Comparison of ENCODE assay signal across 8 cellular contexts in the genomic region with DNA sequence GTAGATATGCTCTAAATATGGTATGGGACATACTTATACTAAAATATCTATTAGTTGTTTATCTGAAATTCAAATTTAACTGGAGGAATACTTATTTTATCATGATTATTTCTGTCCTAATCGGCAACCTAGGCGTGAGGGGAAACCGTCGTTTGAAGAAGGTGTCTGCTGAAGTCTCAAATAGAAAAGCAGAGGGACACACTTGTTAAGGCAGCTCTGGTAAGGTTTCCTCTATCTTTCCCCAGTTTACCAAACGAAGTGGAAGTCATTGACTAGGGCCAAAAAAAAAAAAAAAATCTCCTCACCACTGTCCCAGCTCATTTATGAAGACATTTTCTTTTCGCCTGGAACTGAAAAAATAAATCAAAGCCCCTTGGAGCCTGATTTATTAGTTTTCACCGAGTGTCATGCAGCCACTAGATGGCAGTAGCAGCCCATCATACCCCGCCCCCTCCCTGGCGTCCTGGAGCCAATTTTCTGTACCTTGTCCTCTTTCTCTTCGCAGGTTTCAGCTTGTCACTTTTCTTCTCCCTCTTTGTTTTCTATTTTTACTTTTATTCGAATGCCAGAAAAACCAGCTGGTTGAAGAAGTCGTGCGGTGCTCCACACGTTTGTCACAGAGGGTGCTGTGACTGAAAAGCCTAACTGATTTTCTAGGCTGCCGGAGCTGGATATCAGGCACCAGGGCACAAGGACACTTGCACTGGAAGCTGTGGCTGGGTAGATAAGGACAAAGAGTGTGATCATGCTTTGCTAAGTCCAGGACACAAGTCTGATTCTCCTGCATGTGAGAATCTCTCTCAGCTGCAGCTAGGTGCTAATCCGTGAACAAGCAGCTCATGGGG.
DNase-seq lines count a peak whose midpoint lies in the region; ATAC-seq and TF ChIP-seq lines count a peak whose summit lies in the region.

No MANE protein-coding gene starts in this region.

- DNase-seq in ELF-1 (ENCODE audit: low read depth, low spot score), result peak; percentile 82
- peak; percentile 79 for DNase-seq in GM23338 (ENCODE audit: low spot score)
- peak; percentile 50 to 63 for DNase-seq in Kasumi-1 (lab: John Stamatoyannopoulos, UW)
- DNase-seq in Panc1 (ENCODE audit: low read depth, low spot score), result peak; percentile 18
- peak; percentile 5 for DNase-seq in activated T-helper 1 cell treated with anti-CD3 and anti-CD28 coated beads, Interleukin-12 subunit alpha, Interleukin-12 subunit beta, Interleukin-2, Interleukin-4 antibody, amounts not matched to agents 30 ng/mL and 10 ng/mL and 1 ng/mL, durations not matched to agents 14 hours and 24 hours and 36 hours (ENCODE audit: low spot score)
- DNase-seq in foreskin fibroblast, result peak; percentile 3 to 61
- DNase-seq in osteoblast (ENCODE audit: insufficient read length, low spot score, missing footprints), result peak; percentile 85
- DNase-seq in upper lobe of right lung, result peak; percentile 69

- H3K27ac Mint-ChIP-seq in GM23338, result no peak overlapping the region
- no peak overlapping the region for H3K27ac Mint-ChIP-seq in activated T-helper 1 cell treated with anti-CD3 and anti-CD28 coated beads, Interleukin-12 subunit alpha, Interleukin-12 subunit beta, Interleukin-2, Interleukin-4 antibody, amounts not matched to agents 30 ng/mL and 10 ng/mL and 1 ng/mL, durations not matched to agents 14 hours and 24 hours and 36 hours

- no peaks in the 10 kb centered on the region for H3K9me3 Mint-ChIP-seq in GM23338
- no peaks in the 10 kb centered on the region for H3K9me3 Mint-ChIP-seq in activated T-helper 1 cell treated with anti-CD3 and anti-CD28 coated beads, Interleukin-12 subunit alpha, Interleukin-12 subunit beta, Interleukin-2, Interleukin-4 antibody, amounts not matched to agents 30 ng/mL and 10 ng/mL and 1 ng/mL, durations not matched to agents 14 hours and 24 hours and 36 hours

- H3K27me3 ChIP-seq in GM23338 (ENCODE audit: insufficient read depth) (no peaks in the 10 kb centered on the region), Panc1 (ENCODE audit: control insufficient read depth, insufficient read depth, low read length) (no peaks in the 10 kb centered on the region), osteoblast (ENCODE audit: insufficient read depth, low read length) (no peaks in the 10 kb centered on the region), upper lobe of right lung (no peaks in the 10 kb centered on the region)

- H3K27ac ChIP-seq in GM23338 (ENCODE audit: low read depth) (no peak overlapping the region), Panc1 (ENCODE audit: low read length) (no peak overlapping the region), osteoblast (ENCODE audit: low read depth, low read length) (no peak overlapping the region), upper lobe of right lung (no peak overlapping the region)

- H3K36me3 ChIP-seq in GM23338 (ENCODE audit: insufficient read depth), result no peaks in the 10 kb centered on the region
- H3K36me3 ChIP-seq in Panc1 (ENCODE audit: control insufficient read depth, insufficient read depth, low read length), result no peaks in the 10 kb centered on the region
- H3K36me3 ChIP-seq in osteoblast (ENCODE audit: insufficient read depth, low read length), result no peaks in the 10 kb centered on the region
- H3K36me3 ChIP-seq in upper lobe of right lung, result no peaks in the 10 kb centered on the region

- H3K9me2 ChIP-seq in GM23338 (ENCODE audit: insufficient read depth), result no peaks in the 10 kb centered on the region

- ATAC-seq in GM23338 (peak; percentile 93), Panc1 (peak; percentile 84), upper lobe of right lung (peak; percentile 88)

- H3K4me3 ChIP-seq in GM23338 (no peak overlapping the region), Panc1 (ENCODE audit: low read depth in 2 of 2, low read length in 2 of 2) (peak overlapping the region; percentile 7 to 28; a peak in 1 of 4 replicates), foreskin fibroblast (ENCODE audit: low read depth in 1 of 2, low read length in 2 of 2) (no peak overlapping the region), osteoblast (ENCODE audit: insufficient read depth, low read length) (no peak overlapping the region), upper lobe of right lung (peak overlapping the region; percentile 19)

- H3K4me2 ChIP-seq in GM23338 (no peak overlapping the region; the same call in 1 of the 2 replicates), osteoblast (ENCODE audit: insufficient read depth, low read length) (peak overlapping the region; percentile 30)

- peaks cover 11% of the 10 kb centered on the region; the same call in 1 of the 3 replicates for H3K4me1 Mint-ChIP-seq in GM23338
- H3K4me1 Mint-ChIP-seq in activated T-helper 1 cell treated with anti-CD3 and anti-CD28 coated beads, Interleukin-12 subunit alpha, Interleukin-12 subunit beta, Interleukin-2, Interleukin-4 antibody, amounts not matched to agents 30 ng/mL and 10 ng/mL and 1 ng/mL, durations not matched to agents 14 hours and 24 hours and 36 hours (ENCODE audit: low read depth), result no peaks in the 10 kb centered on the region

- POLR2A ChIA-PET in Panc1 (lab: Charles Lee), result no interaction called here

- H2AFZ ChIP-seq in GM23338 (peak overlapping the region; percentile 77), osteoblast (ENCODE audit: low read length) (no peak overlapping the region)

- intact Hi-C loops in Panc1 (cut with micrococcal nuclease; ENCODE audit: unreplicated experiment), result no loop called here
- intact Hi-C loops in activated T-helper 1 cell treated with anti-CD3 and anti-CD28 coated beads, Interleukin-12 subunit alpha, Interleukin-12 subunit beta, Interleukin-2, Interleukin-4 antibody, amounts not matched to agents 30 ng/mL and 10 ng/mL and 1 ng/mL, durations not matched to agents 14 hours and 24 hours and 36 hours (cut with micrococcal nuclease), result loop anchor here (1.0 kb wide), 1 partner anchor 444 kb away; no protein-coding TSS in a partner anchor
- intact Hi-C loops in upper lobe of right lung (cut with DNase I), result no loop called here

- CTCF ChIA-PET in Panc1 (lab: Charles Lee), result interaction anchor here (0.7 kb wide), 3 partner anchors 67 to 1319 kb away, joined by 3 to 5 read pairs (median 4); no protein-coding TSS in a partner anchor

- H3K9me3 ChIP-seq in Panc1 (ENCODE audit: control insufficient read depth, insufficient read depth, low read depth, low read length) (no peaks in the 10 kb centered on the region), osteoblast (ENCODE audit: low read depth, low read length) (no peaks in the 10 kb centered on the region), upper lobe of right lung (no peaks in the 10 kb centered on the region)

- in situ Hi-C loops in Panc1 (cut with HindIII; ENCODE audit: low pct_unique_long_range_greater_than_20kb, low sequenced_read_pairs), result no loop called here

- peaks cover 6% of the 10 kb centered on the region; the same call in 1 of the 2 replicates for H3K4me1 ChIP-seq in GM23338 (ENCODE audit: insufficient read depth)
- H3K4me1 ChIP-seq in Panc1 (ENCODE audit: control insufficient read depth, insufficient read depth, low read length), result 0 out of 2 replicates have a peak, but pooled peaks cover 3% of the 10 kb centered on the region
- no peaks in the 10 kb centered on the region for H3K4me1 ChIP-seq in osteoblast (ENCODE audit: insufficient read depth, low read length)
- H3K4me1 ChIP-seq in upper lobe of right lung, result no peaks in the 10 kb centered on the region

- H3K36me3 Mint-ChIP-seq in GM23338 (ENCODE audit: low read depth), result no peaks in the 10 kb centered on the region
- no peaks in the 10 kb centered on the region for H3K36me3 Mint-ChIP-seq in activated T-helper 1 cell treated with anti-CD3 and anti-CD28 coated beads, Interleukin-12 subunit alpha, Interleukin-12 subunit beta, Interleukin-2, Interleukin-4 antibody, amounts not matched to agents 30 ng/mL and 10 ng/mL and 1 ng/mL, durations not matched to agents 14 hours and 24 hours and 36 hours (ENCODE audit: low read depth)

- no peaks in the 10 kb centered on the region for H3K27me3 Mint-ChIP-seq in GM23338 (ENCODE audit: insufficient read depth, low read depth, poor library complexity)
- peaks cover 12% of the 10 kb centered on the region for H3K27me3 Mint-ChIP-seq in activated T-helper 1 cell treated with anti-CD3 and anti-CD28 coated beads, Interleukin-12 subunit alpha, Interleukin-12 subunit beta, Interleukin-2, Interleukin-4 antibody, amounts not matched to agents 30 ng/mL and 10 ng/mL and 1 ng/mL, durations not matched to agents 14 hours and 24 hours and 36 hours (ENCODE audit: insufficient read depth)

- no peak overlapping the region for H3K4me3 Mint-ChIP-seq in GM23338
- no peak overlapping the region for H3K4me3 Mint-ChIP-seq in activated T-helper 1 cell treated with anti-CD3 and anti-CD28 coated beads, Interleukin-12 subunit alpha, Interleukin-12 subunit beta, Interleukin-2, Interleukin-4 antibody, amounts not matched to agents 30 ng/mL and 10 ng/mL and 1 ng/mL, durations not matched to agents 14 hours and 24 hours and 36 hours

- peak; percentile 85 to 94 for TF ChIP-seq CTCF in GM23338 (conservative IDR thresholded peaks at IDR 0.05; ENCODE audit: low read depth in 2 of 2)
- TF ChIP-seq CTCF in Panc1 (IDR thresholded peaks at IDR 0.05), result peak; percentile 93
- TF ChIP-seq CTCF in foreskin fibroblast (IDR thresholded peaks at IDR 0.05; ENCODE audit: low read depth, low read length), result peak; percentile 85
- peak; percentile 94 for TF ChIP-seq CTCF in osteoblast (IDR thresholded peaks at IDR 0.05; ENCODE audit: extremely low read depth, low read depth, low read length)
- peak; percentile 79 for TF ChIP-seq CTCF in upper lobe of right lung (IDR thresholded peaks at IDR 0.05)

- H4K20me1 ChIP-seq in GM23338 (replicated peaks; ENCODE audit: insufficient read depth) (no peaks in the 10 kb centered on the region), osteoblast (ENCODE audit: insufficient read depth, low read length) (no peaks in the 10 kb centered on the region)

- H3F3A ChIP-seq in GM23338 (replicated peaks; ENCODE audit: low read depth), result no peaks in the 10 kb centered on the region

- BruUV-seq in Panc1 (replicated peaks; lab: Mats Ljungman, UMichigan), result no TSS peak

- no peaks in the 10 kb centered on the region for H3K79me2 ChIP-seq in GM23338 (replicated peaks; ENCODE audit: insufficient read depth)
- no peaks in the 10 kb centered on the region for H3K79me2 ChIP-seq in osteoblast (ENCODE audit: insufficient read depth, low read length)

TF ChIP-seq in GM23338, 12 proteins besides CTCF, POLR2A, EP300 and RAD21:
- no peak for TF ChIP-seq CREB1 (CRISPR knock-in tag; IDR thresholded peaks at IDR 0.05; ENCODE audit: low read depth)

Comparison
In these comparisons a context has a peak if more than half of its experiments do, and no peak if none do; other contexts are left out.
1. DNase-seq: peak in every context shown above with its lines; median percentile 85 in osteoblast; 82 in ELF-1; 79 in GM23338; 69 in upper lobe of right lung; 56 in Kasumi-1; 32 in foreskin fibroblast; 18 in Panc1; 5 in activated T-helper 1 cell treated with anti-CD3 and anti-CD28 coated beads, Interleukin-12 subunit alpha, Interleukin-12 subunit beta, Interleukin-2, Interleukin-4 antibody, amounts not matched to agents 30 ng/mL and 10 ng/mL and 1 ng/mL, durations not matched to agents 14 hours and 24 hours and 36 hours.
2. H3K4me3 ChIP-seq: peak in Panc1 (2 of 2) and upper lobe of right lung (single experiment); none in GM23338 (single experiment), foreskin fibroblast (0 of 2) and osteoblast (single experiment).
3. Peak in every context shown above with its lines, with median percentiles within 50 percentile points of each other: ATAC-seq and CTCF ChIP-seq.